9 cellular contexts compared by ENCODE assay signal in genomic region chr4:112348488-112349158, GRCh38. TPM values are rescaled to one million over a fixed set of nuclear protein-coding genes. Genes with fewer than 3 reads are reported as not detected.
DNase-seq lines count a peak whose midpoint lies in the region; ATAC-seq and TF ChIP-seq lines count a peak whose summit lies in the region.
"Had no signal": no experiment of that assay in that cellular context is flagged by ENCODE, and none has a peak within 500 bp of the region (broad histone marks: within the 10 kb centered on the region; RNA-seq: fewer than 3 reads in every experiment).

No MANE protein-coding gene starts in this region.

- no peaks in the 10 kb centered on the region for H4K20me1 ChIP-seq in GM23338 (replicated peaks; ENCODE audit: insufficient read depth)

- CTCF ChIA-PET in CD8-positive, alpha-beta T cell (lab: Charles Lee), result interaction anchor here (0.5 kb wide), 1 partner anchor 207 kb away, joined by 3 read pairs; no protein-coding TSS in a partner anchor

- intact Hi-C loops in CD8-positive, alpha-beta T cell (cut with DNase I, micrococcal nuclease), result no loop called here

- peaks cover 11% of the 10 kb centered on the region; the same call in 1 of the 2 replicates for H3K4me1 ChIP-seq in GM23338 (ENCODE audit: insufficient read depth)
- no peaks in the 10 kb centered on the region for H3K4me1 ChIP-seq in CD8-positive, alpha-beta T cell (ENCODE audit: insufficient read depth, low read length)

- peak overlapping the region; percentile 57; the same call in 1 of the 2 replicates for H2AFZ ChIP-seq in GM23338

- H3K27me3 Mint-ChIP-seq in GM23338 (ENCODE audit: insufficient read depth, low read depth, poor library complexity) (no peaks in the 10 kb centered on the region), neural crest cell (ENCODE audit: low read depth) (peaks cover 5% of the 10 kb centered on the region)
- no peaks in the 10 kb centered on the region for H3K27me3 Mint-ChIP-seq in CD8-positive, alpha-beta T cell (ENCODE audit: low read depth)

- no peak overlapping the region for H3K27ac ChIP-seq in GM23338 (ENCODE audit: low read depth)
- no peak overlapping the region for H3K27ac ChIP-seq in CD8-positive, alpha-beta T cell (ENCODE audit: low read depth, low read length)
- H3K27ac ChIP-seq: HL-60 had no signal

- peaks cover 17% of the 10 kb centered on the region for H3K4me1 Mint-ChIP-seq in GM23338
- H3K4me1 Mint-ChIP-seq in neural crest cell, result peaks cover 21% of the 10 kb centered on the region
- H3K4me1 Mint-ChIP-seq in stimulated activated effector memory CD8-positive, alpha-beta T cell treated with anti-CD3 and anti-CD28 coated beads, Interleukin-12 subunit alpha, Interleukin-12 subunit beta, amount 100 ng/mL, for 72 hours, result no peaks in the 10 kb centered on the region
- no peaks in the 10 kb centered on the region for H3K4me1 Mint-ChIP-seq in CD8-positive, alpha-beta T cell (ENCODE audit: low read depth)

- no peaks in the 10 kb centered on the region; the same call in 1 of the 2 replicates for H3F3A ChIP-seq in GM23338 (replicated peaks; ENCODE audit: low read depth)

- no peaks in the 10 kb centered on the region for H3K9me3 Mint-ChIP-seq in GM23338
- H3K9me3 Mint-ChIP-seq in neural crest cell, result peaks cover 2% of the 10 kb centered on the region
- H3K9me3 Mint-ChIP-seq in stimulated activated effector memory CD8-positive, alpha-beta T cell treated with anti-CD3 and anti-CD28 coated beads, Interleukin-12 subunit alpha, Interleukin-12 subunit beta, amount 100 ng/mL, for 72 hours, result no peaks in the 10 kb centered on the region
- H3K9me3 Mint-ChIP-seq in CD8-positive, alpha-beta T cell, result no peaks in the 10 kb centered on the region
- H3K9me3 Mint-ChIP-seq in activated naive CD4-positive, alpha-beta T cell treated with anti-CD3 and anti-CD28 coated beads, Interleukin-2, amount 50 U/mL, for 72 hours, result no peaks in the 10 kb centered on the region

- no peak overlapping the region for H3K4me3 ChIP-seq in GM23338
- H3K4me3 ChIP-seq in CD8-positive, alpha-beta T cell (ENCODE audit: low read depth, low read length), result no peak overlapping the region

- no peaks in the 10 kb centered on the region for H3K9me2 ChIP-seq in GM23338 (ENCODE audit: insufficient read depth)

- H3K36me3 Mint-ChIP-seq in GM23338 (ENCODE audit: low read depth), result no peaks in the 10 kb centered on the region
- no peaks in the 10 kb centered on the region for H3K36me3 Mint-ChIP-seq in neural crest cell (ENCODE audit: low read depth)
- no peaks in the 10 kb centered on the region for H3K36me3 Mint-ChIP-seq in stimulated activated effector memory CD8-positive, alpha-beta T cell treated with anti-CD3 and anti-CD28 coated beads, Interleukin-12 subunit alpha, Interleukin-12 subunit beta, amount 100 ng/mL, for 72 hours
- H3K36me3 Mint-ChIP-seq in CD8-positive, alpha-beta T cell, result peaks cover 9% of the 10 kb centered on the region
- no peaks in the 10 kb centered on the region for H3K36me3 Mint-ChIP-seq in activated naive CD4-positive, alpha-beta T cell treated with anti-CD3 and anti-CD28 coated beads, Interleukin-2, amount 50 U/mL, for 72 hours

- H3K79me2 ChIP-seq in GM23338 (replicated peaks; ENCODE audit: insufficient read depth), result no peaks in the 10 kb centered on the region

- peak; percentile 75 for DNase-seq in GM23338 (ENCODE audit: low spot score)
- peak; percentile 73 to 82 for DNase-seq in NCI-H524 (lab: John Stamatoyannopoulos, UW)
- DNase-seq in epidermal melanocyte (ENCODE audit: insufficient read length, low spot score), result peak; percentile 75
- peak; percentile 48 for DNase-seq in neural crest cell (ENCODE audit: low read depth, low spot score)
- DNase-seq in stimulated activated effector memory CD8-positive, alpha-beta T cell treated with anti-CD3 and anti-CD28 coated beads, Interleukin-12 subunit alpha, Interleukin-12 subunit beta, amount 100 ng/mL, for 72 hours (ENCODE audit: low spot score in 2 of 2), result no peak
- no peak for DNase-seq in CD8-positive, alpha-beta T cell
- DNase-seq in activated naive CD4-positive, alpha-beta T cell treated with anti-CD3 and anti-CD28 coated beads, Interleukin-2, amount 50 U/mL, for 72 hours (ENCODE audit: low spot score in 2 of 2), result no peak
- DNase-seq in stimulated activated CD4-positive, alpha-beta T cell treated with anti-CD3 and anti-CD28 coated beads, Interleukin-12 subunit alpha, Interleukin-12 subunit beta, amount 100 ng/mL, for 4 hours, result no peak

- H3K4me3 Mint-ChIP-seq in GM23338 (no peak overlapping the region), neural crest cell (peak overlapping the region; percentile 9)
- no peak overlapping the region for H3K4me3 Mint-ChIP-seq in stimulated activated effector memory CD8-positive, alpha-beta T cell treated with anti-CD3 and anti-CD28 coated beads, Interleukin-12 subunit alpha, Interleukin-12 subunit beta, amount 100 ng/mL, for 72 hours
- H3K4me3 Mint-ChIP-seq in CD8-positive, alpha-beta T cell, result no peak overlapping the region

- H3K9me3 ChIP-seq in CD8-positive, alpha-beta T cell (ENCODE audit: low read length), result no peaks in the 10 kb centered on the region

- peak overlapping the region; percentile 58; the same call in 1 of the 2 replicates for H3K4me2 ChIP-seq in GM23338

- TF ChIP-seq CTCF in GM23338 (conservative IDR thresholded peaks at IDR 0.05; ENCODE audit: low read depth in 2 of 2), result peak; percentile 50 to 76
- peak; percentile 50 for TF ChIP-seq CTCF in neural crest cell (conservative IDR thresholded peaks at IDR 0.05)
- no peak for TF ChIP-seq CTCF in CD8-positive, alpha-beta T cell (IDR thresholded peaks at IDR 0.05)

- POLR2A ChIA-PET in CD8-positive, alpha-beta T cell (lab: Charles Lee), result no interaction called here

- ATAC-seq in GM23338, result peak; percentile 95
- ATAC-seq in stimulated activated effector memory CD8-positive, alpha-beta T cell treated with anti-CD3 and anti-CD28 coated beads, Interleukin-12 subunit alpha, Interleukin-12 subunit beta, amount 100 ng/mL, for 72 hours, result no peak
- ATAC-seq in CD8-positive, alpha-beta T cell, result no peak
- ATAC-seq in activated naive CD4-positive, alpha-beta T cell treated with anti-CD3 and anti-CD28 coated beads, Interleukin-2, amount 50 U/mL, for 72 hours, result no peak

- no peaks in the 10 kb centered on the region; the same call in 1 of the 2 replicates for H3K36me3 ChIP-seq in GM23338 (ENCODE audit: insufficient read depth)
- no peaks in the 10 kb centered on the region for H3K36me3 ChIP-seq in CD8-positive, alpha-beta T cell (ENCODE audit: insufficient read depth, low read length)

- H3K27me3 ChIP-seq in GM23338 (ENCODE audit: insufficient read depth), result no peaks in the 10 kb centered on the region
- no peaks in the 10 kb centered on the region for H3K27me3 ChIP-seq in CD8-positive, alpha-beta T cell (ENCODE audit: insufficient read depth, low read length)

- H3K27ac Mint-ChIP-seq in GM23338 (no peak overlapping the region), neural crest cell (ENCODE audit: unreplicated experiment) (no peak overlapping the region)
- no peak overlapping the region for H3K27ac Mint-ChIP-seq in stimulated activated effector memory CD8-positive, alpha-beta T cell treated with anti-CD3 and anti-CD28 coated beads, Interleukin-12 subunit alpha, Interleukin-12 subunit beta, amount 100 ng/mL, for 72 hours
- H3K27ac Mint-ChIP-seq in CD8-positive, alpha-beta T cell, result no peak overlapping the region
- no peak overlapping the region for H3K27ac Mint-ChIP-seq in activated naive CD4-positive, alpha-beta T cell treated with anti-CD3 and anti-CD28 coated beads, Interleukin-2, amount 50 U/mL, for 72 hours

TF ChIP-seq in GM23338, 12 proteins besides CTCF, POLR2A, EP300 and RAD21 (continues in another document):
- TF ChIP-seq, protein P1, sequence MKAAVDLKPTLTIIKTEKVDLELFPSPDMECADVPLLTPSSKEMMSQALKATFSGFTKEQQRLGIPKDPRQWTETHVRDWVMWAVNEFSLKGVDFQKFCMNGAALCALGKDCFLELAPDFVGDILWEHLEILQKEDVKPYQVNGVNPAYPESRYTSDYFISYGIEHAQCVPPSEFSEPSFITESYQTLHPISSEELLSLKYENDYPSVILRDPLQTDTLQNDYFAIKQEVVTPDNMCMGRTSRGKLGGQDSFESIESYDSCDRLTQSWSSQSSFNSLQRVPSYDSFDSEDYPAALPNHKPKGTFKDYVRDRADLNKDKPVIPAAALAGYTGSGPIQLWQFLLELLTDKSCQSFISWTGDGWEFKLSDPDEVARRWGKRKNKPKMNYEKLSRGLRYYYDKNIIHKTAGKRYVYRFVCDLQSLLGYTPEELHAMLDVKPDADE (IDR thresholded peaks at IDR 0.05), result no peak
- no peak for TF ChIP-seq REST (IDR thresholded peaks at IDR 0.05; ENCODE audit: unreplicated experiment)
- TF ChIP-seq STAT1 (IDR thresholded peaks at IDR 0.05; ENCODE audit: unreplicated experiment), result no peak
- TF ChIP-seq EZH2 (IDR thresholded peaks at IDR 0.05; ENCODE audit: low read depth, unreplicated experiment), result no peak
- TF ChIP-seq ZNF331 (CRISPR knock-in tag; IDR thresholded peaks at IDR 0.05; ENCODE audit: low read depth), result no peak

RNA-seq across cellular contexts. Expression of gene ALPK1, which starts 51.5 kb away (rescaled TPM):
- total RNA-seq in GM23338 (2014; rRNA removed; shearing (Covaris generic)), result 0.49 and 2.0 TPM in 2 replicates
- 0.10 TPM in 1 of 2 replicates, not detected in the other for polyA plus RNA-seq in GM23338 (2016; fragmentation: Nextera tagmentation; extraction: Ambion mirVana)
- total RNA-seq in neural crest cell, result 0.68 and 1.3 TPM in 2 replicates
- 1 to 10 TPM; 6.5 to 7.0 TPM for total RNA-seq in CD8-positive, alpha-beta T cell
- total RNA-seq in activated naive CD4-positive, alpha-beta T cell treated with anti-CD3 and anti-CD28 coated beads, Interleukin-2, amount 50 U/mL, for 72 hours, result 10 to 100 TPM; 32.7 to 65.8 TPM

Comparison
In these comparisons a context has a peak if more than half of its experiments do, and no peak if none do; other contexts are left out.
1. DNase-seq: peak in GM23338 (single experiment), NCI-H524 (2 of 2), epidermal melanocyte (single experiment) and neural crest cell (single experiment); none in stimulated activated effector memory CD8-positive, alpha-beta T cell treated with anti-CD3 and anti-CD28 coated beads, Interleukin-12 subunit alpha, Interleukin-12 subunit beta, amount 100 ng/mL, for 72 hours (0 of 2), CD8-positive, alpha-beta T cell (0 of 7), activated naive CD4-positive, alpha-beta T cell treated with anti-CD3 and anti-CD28 coated beads, Interleukin-2, amount 50 U/mL, for 72 hours (0 of 2) and stimulated activated CD4-positive, alpha-beta T cell treated with anti-CD3 and anti-CD28 coated beads, Interleukin-12 subunit alpha, Interleukin-12 subunit beta, amount 100 ng/mL, for 4 hours (single experiment).
2. RNA of gene ALPK1, which starts 51.5 kb away (total RNA-seq): 32.7 to 65.8 TPM in activated naive CD4-positive, alpha-beta T cell treated with anti-CD3 and anti-CD28 coated beads, Interleukin-2, amount 50 U/mL, for 72 hours; 6.5 to 7.0 TPM in CD8-positive, alpha-beta T cell, 0.68 to 1.3 TPM in neural crest cell and 0.49 to 2.0 TPM in GM23338; every median in the first group is over 4 times any median in the second.